23 cellular contexts compared by ENCODE assay signal in the genomic region with DNA sequence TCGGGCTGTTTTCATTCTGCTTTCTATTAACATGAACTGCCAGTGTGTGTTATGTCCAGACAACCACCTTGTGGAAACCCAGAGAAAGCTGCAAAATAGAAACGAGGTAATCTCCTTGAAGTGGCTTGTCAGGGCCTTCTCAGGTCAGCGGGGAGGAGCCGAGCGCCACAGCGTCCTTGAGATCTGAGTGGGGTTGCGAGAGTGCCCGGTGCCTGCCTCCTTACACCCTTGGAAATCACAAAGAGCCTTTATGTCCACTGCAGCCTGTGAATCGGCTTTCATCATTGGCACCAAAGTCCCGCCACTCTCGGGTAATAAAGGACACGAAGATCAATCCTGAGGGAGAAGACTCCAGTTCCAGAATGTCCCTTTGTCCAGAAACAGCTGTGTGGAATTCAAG.
"Had no signal": no experiment of that assay in that cellular context is flagged by ENCODE, and none has a peak within 500 bp of the region (broad histone marks: within the 10 kb centered on the region; RNA-seq: fewer than 3 reads in every experiment).

No MANE protein-coding gene starts in this region.

- H3K4me1 ChIP-seq: foreskin keratinocyte, psoas muscle, vagina had no signal

- H3K27ac ChIP-seq: foreskin keratinocyte, psoas muscle, thoracic aorta, vagina had no signal

- H3K27me3 ChIP-seq: vagina had no signal

- H3K9me3 Mint-ChIP-seq: activated CD4-positive, alpha-beta memory T cell treated with anti-CD3 and anti-CD28 coated beads, Interleukin-2, amount 10 ng/mL, durations not matched to agents 7 days and 5 days; activated naive CD8-positive, alpha-beta T cell treated with anti-CD3 and anti-CD28 coated beads for 36 hours; activated T-cell treated with anti-CD3 and anti-CD28 coated beads, Interleukin-2, amount 50 U/mL, for 24 hours; central memory CD8-positive, alpha-beta T cell; memory B cell; stimulated activated naive CD8-positive, alpha-beta T cell treated with anti-CD3 and anti-CD28 coated beads, Interleukin-15, amount 100 ng/mL, for 72 hours had no signal

- ATAC-seq: foreskin keratinocyte; left cardiac atrium; mucosa of descending colon; naive thymus-derived CD4-positive, alpha-beta T cell; psoas muscle; sciatic nerve; stimulated activated naive CD8-positive, alpha-beta T cell treated with anti-CD3 and anti-CD28 coated beads, Interleukin-15, amount 100 ng/mL, for 72 hours; T-helper 17 cell; WTC11 had no signal

- H3K4me3 ChIP-seq: mucosa of descending colon, psoas muscle, thoracic aorta, vagina had no signal

- DNase-seq: activated CD4-positive, alpha-beta memory T cell treated with anti-CD3 and anti-CD28 coated beads, Interleukin-2, amount 10 ng/mL, durations not matched to agents 7 days and 5 days; activated CD4-positive, alpha-beta T cell treated with anti-CD3 and anti-CD28 coated beads for 4 hours; activated gamma-delta T cell treated with Interleukin-2 at 50 U/mL for 16 hours; activated naive CD8-positive, alpha-beta T cell treated with anti-CD3 and anti-CD28 coated beads for 36 hours; activated T-cell treated with anti-CD3 and anti-CD28 coated beads, Interleukin-2, amount 50 U/mL, for 24 hours; cortex of kidney; effector CD8-positive, alpha-beta T cell; foreskin keratinocyte; immature natural killer cell; left cardiac atrium; mucosa of descending colon; naive thymus-derived CD4-positive, alpha-beta T cell; occipital lobe; psoas muscle; stimulated activated naive CD8-positive, alpha-beta T cell treated with anti-CD3 and anti-CD28 coated beads, Interleukin-15, amount 100 ng/mL, for 72 hours; T-helper 17 cell had no signal

- H3K4me3 Mint-ChIP-seq: activated CD4-positive, alpha-beta memory T cell treated with anti-CD3 and anti-CD28 coated beads, Interleukin-2, amount 10 ng/mL, durations not matched to agents 7 days and 5 days; activated naive CD8-positive, alpha-beta T cell treated with anti-CD3 and anti-CD28 coated beads for 36 hours; activated T-cell treated with anti-CD3 and anti-CD28 coated beads, Interleukin-2, amount 50 U/mL, for 24 hours; central memory CD8-positive, alpha-beta T cell; immature natural killer cell; memory B cell; naive thymus-derived CD4-positive, alpha-beta T cell; stimulated activated naive CD8-positive, alpha-beta T cell treated with anti-CD3 and anti-CD28 coated beads, Interleukin-15, amount 100 ng/mL, for 72 hours; T-helper 17 cell; WTC11 had no signal

- H3K9me3 ChIP-seq: mucosa of descending colon, psoas muscle, thoracic aorta, vagina had no signal

- H3K36me3 ChIP-seq: thoracic aorta, vagina had no signal

- H3K36me3 Mint-ChIP-seq: activated naive CD8-positive, alpha-beta T cell treated with anti-CD3 and anti-CD28 coated beads for 36 hours; brain; immature natural killer cell; memory B cell; naive thymus-derived CD4-positive, alpha-beta T cell had no signal

- H3K27ac Mint-ChIP-seq: activated CD4-positive, alpha-beta memory T cell treated with anti-CD3 and anti-CD28 coated beads, Interleukin-2, amount 10 ng/mL, durations not matched to agents 7 days and 5 days; activated naive CD8-positive, alpha-beta T cell treated with anti-CD3 and anti-CD28 coated beads for 36 hours; activated T-cell treated with anti-CD3 and anti-CD28 coated beads, Interleukin-2, amount 50 U/mL, for 24 hours; immature natural killer cell; memory B cell; naive thymus-derived CD4-positive, alpha-beta T cell; stimulated activated naive CD8-positive, alpha-beta T cell treated with anti-CD3 and anti-CD28 coated beads, Interleukin-15, amount 100 ng/mL, for 72 hours; T-helper 17 cell; WTC11 had no signal

- H3K4me1 Mint-ChIP-seq: activated CD4-positive, alpha-beta memory T cell treated with anti-CD3 and anti-CD28 coated beads, Interleukin-2, amount 10 ng/mL, durations not matched to agents 7 days and 5 days; activated naive CD8-positive, alpha-beta T cell treated with anti-CD3 and anti-CD28 coated beads for 36 hours; central memory CD8-positive, alpha-beta T cell; immature natural killer cell; memory B cell; naive thymus-derived CD4-positive, alpha-beta T cell; stimulated activated naive CD8-positive, alpha-beta T cell treated with anti-CD3 and anti-CD28 coated beads, Interleukin-15, amount 100 ng/mL, for 72 hours; WTC11 had no signal
